ENCODE assay signal across 25 cellular contexts in genomic region chr1:204344665-204345064, GRCh38. TPM values are rescaled to one million over a fixed set of nuclear protein-coding genes. Genes with fewer than 3 reads are reported as not detected.
DNase-seq lines count a peak whose midpoint lies in the region; ATAC-seq and TF ChIP-seq lines count a peak whose summit lies in the region.
"Had no signal": no experiment of that assay in that cellular context is flagged by ENCODE, and none has a peak within 500 bp of the region (broad histone marks: within the 10 kb centered on the region; RNA-seq: fewer than 3 reads in every experiment).

No MANE protein-coding gene starts in this region.

- POLR2A ChIA-PET in naive thymus-derived CD8-positive, alpha-beta T cell (lab: Charles Lee): no interaction called here

- H3K4me3 ChIP-seq in epithelial cell of esophagus (ENCODE audit: low read length): no peak overlapping the region
- H3K4me3 ChIP-seq: heart left ventricle, PC-9, SJSA1, thoracic aorta had no signal

- no peak overlapping the region for H3K27ac Mint-ChIP-seq in naive thymus-derived CD8-positive, alpha-beta T cell
- H3K27ac Mint-ChIP-seq: activated B cell treated with CpG ODN at 0.5 μM for 24 hours; activated CD8-positive, alpha-beta T cell treated with anti-CD3 and anti-CD28 coated beads for 36 hours; activated naive CD4-positive, alpha-beta T cell treated with anti-CD3 and anti-CD28 coated beads for 36 hours; activated T-cell treated with anti-CD3 and anti-CD28 coated beads, Interleukin-2, amount 50 U/mL, for 24 hours; endodermal cell; stimulated activated naive B cell treated with anti-CD40 and anti-IgM and Interleukin-4, amounts not matched to agents 10 μg/mL and 1 μg/mL and 100 μg/mL, for 72 hours had no signal

- DNase-seq in DMS 273 (lab: John Stamatoyannopoulos, UW; ENCODE audit: unreplicated experiment) (peak; percentile 68), DMS 273 treated with DMSO at 0.1 percent for 48 hours (lab: John Stamatoyannopoulos, UW) (no peak), left cardiac atrium (peak; percentile 54), cardiac septum (ENCODE audit: low spot score) (no peak), epithelial cell of esophagus (ENCODE audit: low read depth) (peak; percentile 49), germinal center (ENCODE audit: low spot score) (no peak), kidney tubule cell (ENCODE audit: low spot score) (no peak)
- no peak for DNase-seq in naive thymus-derived CD8-positive, alpha-beta T cell
- DNase-seq: activated B cell treated with CpG ODN at 0.5 μM for 24 hours; activated CD8-positive, alpha-beta T cell treated with anti-CD3 and anti-CD28 coated beads for 36 hours; activated naive CD4-positive, alpha-beta T cell treated with anti-CD3 and anti-CD28 coated beads for 36 hours; activated T-cell treated with anti-CD3 and anti-CD28 coated beads, Interleukin-2, amount 50 U/mL, for 24 hours; aorta; Caco-2; endodermal cell; heart left ventricle; Karpas-422; left ventricle myocardium superior; NCI-H1092 treated with DMSO at 0.1 percent for 48 hours; NCI-H526; PC-9; retina; stimulated activated naive B cell treated with anti-CD40 and anti-IgM and Interleukin-4, amounts not matched to agents 10 μg/mL and 1 μg/mL and 100 μg/mL, for 72 hours had no signal

- H3K4me3 Mint-ChIP-seq in naive thymus-derived CD8-positive, alpha-beta T cell: no peak overlapping the region
- H3K4me3 Mint-ChIP-seq: activated B cell treated with CpG ODN at 0.5 μM for 24 hours; activated CD8-positive, alpha-beta T cell treated with anti-CD3 and anti-CD28 coated beads for 36 hours; activated naive CD4-positive, alpha-beta T cell treated with anti-CD3 and anti-CD28 coated beads for 36 hours; activated T-cell treated with anti-CD3 and anti-CD28 coated beads, Interleukin-2, amount 50 U/mL, for 24 hours; endodermal cell; stimulated activated naive B cell treated with anti-CD40 and anti-IgM and Interleukin-4, amounts not matched to agents 10 μg/mL and 1 μg/mL and 100 μg/mL, for 72 hours had no signal

- peaks cover 0 to 2% (median 0%) of the 10 kb centered on the region in 4 donors for H3K4me1 Mint-ChIP-seq in naive thymus-derived CD8-positive, alpha-beta T cell
- H3K4me1 Mint-ChIP-seq: activated B cell treated with CpG ODN at 0.5 μM for 24 hours had no signal

- intact Hi-C loops in left cardiac atrium (cut with DNase I): no loop called here
- intact Hi-C loops in cardiac septum (cut with DNase I): no loop called here

- ATAC-seq in left cardiac atrium: no peak
- no peak for ATAC-seq in naive thymus-derived CD8-positive, alpha-beta T cell
- ATAC-seq: heart left ventricle, left ventricle myocardium superior had no signal

- H3K36me3 Mint-ChIP-seq in naive thymus-derived CD8-positive, alpha-beta T cell: no peaks in the 10 kb centered on the region
- H3K36me3 Mint-ChIP-seq: stimulated activated naive B cell treated with anti-CD40 and anti-IgM and Interleukin-4, amounts not matched to agents 10 μg/mL and 1 μg/mL and 100 μg/mL, for 72 hours had no signal

- no peak for TF ChIP-seq CTCF in epithelial cell of esophagus (IDR thresholded peaks at IDR 0.05; ENCODE audit: insufficient read depth, low read depth, low read length, missing control alignments)

- H3K27me3 Mint-ChIP-seq in naive thymus-derived CD8-positive, alpha-beta T cell: peaks cover 0 to 9% (median 0%) of the 10 kb centered on the region in 5 donors
- H3K27me3 Mint-ChIP-seq: activated T-cell treated with anti-CD3 and anti-CD28 coated beads, Interleukin-2, amount 50 U/mL, for 24 hours had no signal

- no peaks in the 10 kb centered on the region for H3K9me3 Mint-ChIP-seq in naive thymus-derived CD8-positive, alpha-beta T cell
- H3K9me3 Mint-ChIP-seq: activated B cell treated with CpG ODN at 0.5 μM for 24 hours; activated CD8-positive, alpha-beta T cell treated with anti-CD3 and anti-CD28 coated beads for 36 hours; activated naive CD4-positive, alpha-beta T cell treated with anti-CD3 and anti-CD28 coated beads for 36 hours; activated T-cell treated with anti-CD3 and anti-CD28 coated beads, Interleukin-2, amount 50 U/mL, for 24 hours; endodermal cell; stimulated activated naive B cell treated with anti-CD40 and anti-IgM and Interleukin-4, amounts not matched to agents 10 μg/mL and 1 μg/mL and 100 μg/mL, for 72 hours had no signal

RNA-seq across cellular contexts. Expression of gene PLEKHA6, which starts 15.1 kb away (rescaled TPM):
- 10 to 100 TPM; 14.1 to 19.8 TPM for total RNA-seq in left cardiac atrium
- 27.9 TPM for total RNA-seq in cardiac septum
- total RNA-seq in naive thymus-derived CD8-positive, alpha-beta T cell: 1 to 10 TPM; 1.2 to 2.0 TPM
- polyA plus RNA-seq in naive thymus-derived CD8-positive, alpha-beta T cell: under 1 TPM in 1 of 3 donors, not detected in 2; 0.02 TPM

Comparison
In these comparisons a context has a peak if more than half of its experiments do, and no peak if none do; other contexts are left out.
1. DNase-seq: peak in DMS 273 (single experiment), left cardiac atrium (single experiment) and epithelial cell of esophagus (single experiment); none in DMS 273 treated with DMSO at 0.1 percent for 48 hours (single experiment), cardiac septum (single experiment), germinal center (single experiment), kidney tubule cell (single experiment) and naive thymus-derived CD8-positive, alpha-beta T cell (0 of 10).